Comparison of ENCODE assay signal across 18 cellular contexts in genomic region chr4:152072001-152072485, GRCh38.
DNase-seq lines count a peak whose midpoint lies in the region; ATAC-seq and TF ChIP-seq lines count a peak whose summit lies in the region.
"Had no signal": no experiment of that assay in that cellular context is flagged by ENCODE, and none has a peak within 500 bp of the region (broad histone marks: within the 10 kb centered on the region; RNA-seq: fewer than 3 reads in every experiment).

No MANE protein-coding gene starts in this region.

- H3K36me3 Mint-ChIP-seq in brain: no peaks in the 10 kb centered on the region

- H3K27ac Mint-ChIP-seq in brain: peak overlapping the region in 4 of 5 experiments; percentile 28 to 93 (median 84)
- H3K27ac Mint-ChIP-seq: activated CD4-positive, alpha-beta T cell treated with anti-CD3 and anti-CD28 coated beads for 36 hours; progenitor cell of endocrine pancreas had no signal

- TF ChIP-seq POLR2A in breast epithelium (IDR thresholded peaks at IDR 0.05) (no peak), testis (IDR thresholded peaks at IDR 0.05) (no peak)

- H3K27ac ChIP-seq in breast epithelium (no peak overlapping the region), testis (no peak overlapping the region)
- H3K27ac ChIP-seq: lower lobe of right lung, tibial nerve had no signal

- TF ChIP-seq CTCF in brain (conservative IDR thresholded peaks at IDR 0.05) (no peak), breast epithelium (IDR thresholded peaks at IDR 0.05) (no peak), testis (IDR thresholded peaks at IDR 0.05) (no peak)

- no peaks in the 10 kb centered on the region for H3K9me3 ChIP-seq in breast epithelium
- H3K9me3 ChIP-seq in testis: no peaks in the 10 kb centered on the region
- H3K9me3 ChIP-seq: lower lobe of right lung, tibial nerve had no signal

- WGBS in testis, 2 donors: 89 to 95% methylated on average over 1 to 8 of the region's 8 CpGs

- H3K36me3 ChIP-seq in breast epithelium (no peaks in the 10 kb centered on the region), testis (ENCODE audit: low read depth, missing control alignments) (no peaks in the 10 kb centered on the region)
- H3K36me3 ChIP-seq: lower lobe of right lung, tibial nerve had no signal

- H3K4me1 ChIP-seq in breast epithelium (no peaks in the 10 kb centered on the region), testis (peaks cover 3% of the 10 kb centered on the region)
- H3K4me1 ChIP-seq: tibial nerve had no signal

- H3K9me3 Mint-ChIP-seq in brain: peaks cover 0 to 5% (median 0%) of the 10 kb centered on the region in 5 experiments

- intact Hi-C loops in Right ventricle myocardium inferior (cut with DNase I) (no loop called here), cardiac septum (cut with DNase I) (no loop called here), breast epithelium (cut with DNase I; ENCODE audit: low total_unique reads) (no loop called here), testis (cut with DNase I; ENCODE audit: low total_unique reads) (no loop called here)

- DNase-seq in Right ventricle myocardium inferior (ENCODE audit: missing footprints) (no peak), cardiac septum (ENCODE audit: low spot score) (no peak), left kidney (ENCODE audit: low read depth, low spot score) (peak; percentile 78), breast epithelium (ENCODE audit: low spot score in 2 of 2) (no peak), amygdala (lab: John Stamatoyannopoulos, UW) (no peak), testis (no peak)
- DNase-seq: activated CD4-positive, alpha-beta T cell treated with anti-CD3 and anti-CD28 coated beads for 36 hours; activated effector memory CD4-positive, alpha-beta T cell treated with anti-CD3 and anti-CD28 coated beads, Interleukin-2, amount 50 U/mL, for 16 hours; CD8-positive, alpha-beta memory T cell; lower lobe of right lung; naive thymus-derived CD8-positive, alpha-beta T cell; NCI-H2081; NCI-H510A treated with DMSO at 0.1 percent for 48 hours; T-helper 9 cell had no signal

- H3K4me1 Mint-ChIP-seq in brain: peaks cover 42% of the 10 kb centered on the region

- H3K4me3 Mint-ChIP-seq in brain: no peak overlapping the region
- H3K4me3 Mint-ChIP-seq: activated CD4-positive, alpha-beta T cell treated with anti-CD3 and anti-CD28 coated beads for 36 hours; CD8-positive, alpha-beta memory T cell; naive thymus-derived CD8-positive, alpha-beta T cell had no signal

- no peaks in the 10 kb centered on the region for H3K27me3 ChIP-seq in breast epithelium
- no peaks in the 10 kb centered on the region for H3K27me3 ChIP-seq in testis
- H3K27me3 ChIP-seq: tibial nerve had no signal

- peaks cover under 1% of the 10 kb centered on the region for H3K27me3 Mint-ChIP-seq in brain
- H3K27me3 Mint-ChIP-seq: activated CD4-positive, alpha-beta T cell treated with anti-CD3 and anti-CD28 coated beads for 36 hours; naive thymus-derived CD8-positive, alpha-beta T cell had no signal

- peak; percentile 82 for ATAC-seq in Right ventricle myocardium inferior
- ATAC-seq in GM19324 (IDR thresholded peaks at IDR 0.05; ENCODE audit: low FRiP score, unreplicated experiment): no peak
- ATAC-seq: activated CD4-positive, alpha-beta T cell treated with anti-CD3 and anti-CD28 coated beads for 36 hours; naive thymus-derived CD8-positive, alpha-beta T cell had no signal

- H3K4me3 ChIP-seq in breast epithelium (no peak overlapping the region), testis (no peak overlapping the region)
- H3K4me3 ChIP-seq: lower lobe of right lung, tibial nerve had no signal
